In the genomic region with DNA sequence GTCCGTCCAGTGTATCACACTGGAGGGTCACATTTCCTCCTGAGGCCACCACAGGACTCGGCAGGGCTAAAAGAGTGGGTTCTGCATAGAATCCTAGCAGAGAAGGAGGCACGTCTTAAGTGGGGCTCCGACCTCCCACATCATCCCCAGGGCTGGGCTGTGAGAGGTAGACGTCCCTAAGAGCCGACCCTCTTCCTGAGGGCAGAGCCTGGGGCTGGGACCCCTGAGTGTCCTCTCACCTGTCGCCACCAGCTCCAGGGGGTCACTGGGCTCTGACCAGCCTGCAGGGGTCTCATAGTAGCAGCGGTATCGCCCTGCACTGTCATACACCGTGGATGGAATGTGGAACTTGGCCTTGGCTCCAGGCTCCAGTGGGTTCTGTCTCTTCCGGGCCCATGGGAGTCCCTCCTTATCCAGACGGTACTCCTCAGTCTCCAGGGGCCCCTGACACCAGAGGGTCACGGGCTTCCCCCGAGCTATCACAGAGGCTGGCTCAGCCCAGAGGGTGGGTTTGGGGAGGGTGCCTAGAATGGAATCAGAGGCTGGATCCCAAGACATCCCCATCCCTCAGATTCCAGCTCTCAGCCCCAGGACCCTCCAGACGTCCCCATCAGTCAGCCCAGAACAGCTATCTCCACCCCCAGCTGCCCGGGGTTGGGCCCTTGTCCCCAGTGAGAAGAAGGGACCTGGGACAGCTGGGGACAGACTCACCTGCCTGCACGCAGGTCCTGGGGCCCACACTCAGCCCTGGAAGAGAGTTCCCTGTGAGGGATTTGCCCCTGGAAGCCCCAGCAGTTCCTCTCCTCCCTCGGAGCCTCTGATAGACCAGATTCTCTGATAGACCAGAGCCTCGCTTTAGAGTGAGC, we compare ENCODE assay signal across 19 cellular contexts. TPM values are rescaled to one million over a fixed set of nuclear protein-coding genes. Genes with fewer than 3 reads are reported as not detected.
"Had no signal": no experiment of that assay in that cellular context is flagged by ENCODE, and none has a peak within 500 bp of the region (broad histone marks: within the 10 kb centered on the region; RNA-seq: fewer than 3 reads in every experiment).

No MANE protein-coding gene starts in this region.

- H3K27ac Mint-ChIP-seq: activated CD8-positive, alpha-beta T cell treated with anti-CD3 and anti-CD28 coated beads for 36 hours; activated naive CD8-positive, alpha-beta T cell treated with anti-CD3 and anti-CD28 coated beads, Interleukin-2, amount 10 ng/mL, durations not matched to agents 7 days and 5 days; activated T-helper 1 cell treated with anti-CD3 and anti-CD28 coated beads, Interleukin-12 subunit alpha, Interleukin-12 subunit beta, Interleukin-2, Interleukin-4 antibody, amounts not matched to agents 30 ng/mL and 10 ng/mL and 1 ng/mL, durations not matched to agents 14 hours and 24 hours and 36 hours; brain; memory B cell; progenitor cell of endocrine pancreas; stimulated activated memory B cell treated with anti-CD40 and anti-IgM and Interleukin-4, amounts not matched to agents 10 μg/mL and 1 μg/mL and 100 μg/mL, for 72 hours; T-helper 17 cell had no signal

- DNase-seq: activated CD4-positive, alpha-beta T cell treated with anti-CD3 and anti-CD28 coated beads for 4 hours; activated CD8-positive, alpha-beta memory T cell treated with anti-CD3 and anti-CD28 coated beads, Interleukin-2, amount 50 U/mL, for 48 hours; activated CD8-positive, alpha-beta T cell treated with anti-CD3 and anti-CD28 coated beads for 36 hours; activated naive CD8-positive, alpha-beta T cell treated with anti-CD3 and anti-CD28 coated beads, Interleukin-2, amount 10 ng/mL, durations not matched to agents 7 days and 5 days; effector memory CD4-positive, alpha-beta T cell; foreskin melanocyte; immature natural killer cell; left colon; stimulated activated CD4-positive, alpha-beta T cell treated with anti-CD3 and anti-CD28 coated beads, Interleukin-2, amount 100 ng/mL, for 48 hours; T-helper 17 cell; trophoblast cell had no signal

- H3K4me3 Mint-ChIP-seq: activated CD8-positive, alpha-beta T cell treated with anti-CD3 and anti-CD28 coated beads for 36 hours; activated naive CD8-positive, alpha-beta T cell treated with anti-CD3 and anti-CD28 coated beads, Interleukin-2, amount 10 ng/mL, durations not matched to agents 7 days and 5 days; activated T-helper 1 cell treated with anti-CD3 and anti-CD28 coated beads, Interleukin-12 subunit alpha, Interleukin-12 subunit beta, Interleukin-2, Interleukin-4 antibody, amounts not matched to agents 30 ng/mL and 10 ng/mL and 1 ng/mL, durations not matched to agents 14 hours and 24 hours and 36 hours; brain; central memory CD8-positive, alpha-beta T cell; immature natural killer cell; memory B cell; nephron; stimulated activated memory B cell treated with anti-CD40 and anti-IgM and Interleukin-4, amounts not matched to agents 10 μg/mL and 1 μg/mL and 100 μg/mL, for 72 hours; T-helper 17 cell had no signal

- H3K9me3 Mint-ChIP-seq: activated CD8-positive, alpha-beta T cell treated with anti-CD3 and anti-CD28 coated beads for 36 hours; activated naive CD8-positive, alpha-beta T cell treated with anti-CD3 and anti-CD28 coated beads, Interleukin-2, amount 10 ng/mL, durations not matched to agents 7 days and 5 days; activated T-helper 1 cell treated with anti-CD3 and anti-CD28 coated beads, Interleukin-12 subunit alpha, Interleukin-12 subunit beta, Interleukin-2, Interleukin-4 antibody, amounts not matched to agents 30 ng/mL and 10 ng/mL and 1 ng/mL, durations not matched to agents 14 hours and 24 hours and 36 hours; brain; central memory CD8-positive, alpha-beta T cell; immature natural killer cell; memory B cell; nephron; stimulated activated memory B cell treated with anti-CD40 and anti-IgM and Interleukin-4, amounts not matched to agents 10 μg/mL and 1 μg/mL and 100 μg/mL, for 72 hours had no signal

- H3K36me3 Mint-ChIP-seq: activated naive CD8-positive, alpha-beta T cell treated with anti-CD3 and anti-CD28 coated beads, Interleukin-2, amount 10 ng/mL, durations not matched to agents 7 days and 5 days; brain; immature natural killer cell; memory B cell; stimulated activated memory B cell treated with anti-CD40 and anti-IgM and Interleukin-4, amounts not matched to agents 10 μg/mL and 1 μg/mL and 100 μg/mL, for 72 hours had no signal

- ATAC-seq: activated CD8-positive, alpha-beta T cell treated with anti-CD3 and anti-CD28 coated beads for 36 hours; left colon; stimulated activated memory B cell treated with anti-CD40 and anti-IgM and Interleukin-4, amounts not matched to agents 10 μg/mL and 1 μg/mL and 100 μg/mL, for 72 hours; T-helper 17 cell had no signal

- H3K4me1 Mint-ChIP-seq: activated naive CD8-positive, alpha-beta T cell treated with anti-CD3 and anti-CD28 coated beads, Interleukin-2, amount 10 ng/mL, durations not matched to agents 7 days and 5 days; brain; central memory CD8-positive, alpha-beta T cell; immature natural killer cell; memory B cell; nephron; stimulated activated memory B cell treated with anti-CD40 and anti-IgM and Interleukin-4, amounts not matched to agents 10 μg/mL and 1 μg/mL and 100 μg/mL, for 72 hours; T-helper 17 cell had no signal

RNA-seq across cellular contexts. Expression of gene LILRB5, which starts 0.6 kb away (rescaled TPM):
- total RNA-seq: activated CD8-positive, alpha-beta T cell treated with anti-CD3 and anti-CD28 coated beads for 36 hours; activated T-helper 1 cell treated with anti-CD3 and anti-CD28 coated beads, Interleukin-12 subunit alpha, Interleukin-12 subunit beta, Interleukin-2, Interleukin-4 antibody, amounts not matched to agents 30 ng/mL and 10 ng/mL and 1 ng/mL, durations not matched to agents 14 hours and 24 hours and 36 hours; fibroblast of lung; progenitor cell of endocrine pancreas had no signal
- polyA plus RNA-seq: fibroblast of lung, immature natural killer cell had no signal

RNA-seq across cellular contexts. Expression of gene LILRA6, which starts 13.9 kb away (rescaled TPM):
- total RNA-seq: activated CD8-positive, alpha-beta T cell treated with anti-CD3 and anti-CD28 coated beads for 36 hours; fibroblast of lung; progenitor cell of endocrine pancreas had no signal
- polyA plus RNA-seq: fibroblast of lung had no signal

RNA-seq across cellular contexts. Expression of gene LILRB2, which starts 24.4 kb away (rescaled TPM):
- total RNA-seq: activated CD8-positive, alpha-beta T cell treated with anti-CD3 and anti-CD28 coated beads for 36 hours; activated T-helper 1 cell treated with anti-CD3 and anti-CD28 coated beads, Interleukin-12 subunit alpha, Interleukin-12 subunit beta, Interleukin-2, Interleukin-4 antibody, amounts not matched to agents 30 ng/mL and 10 ng/mL and 1 ng/mL, durations not matched to agents 14 hours and 24 hours and 36 hours; fibroblast of lung; progenitor cell of endocrine pancreas had no signal
- polyA plus RNA-seq: fibroblast of lung had no signal

RNA-seq across cellular contexts. Expression of gene LILRB3, which starts 33.7 kb away (rescaled TPM):
- total RNA-seq: activated CD8-positive, alpha-beta T cell treated with anti-CD3 and anti-CD28 coated beads for 36 hours; fibroblast of lung had no signal
- polyA plus RNA-seq: fibroblast of lung had no signal
